8 cellular contexts compared by ENCODE assay signal in genomic region chr1:156727914-156728598, GRCh38. TPM values are rescaled to one million over a fixed set of nuclear protein-coding genes. Genes with fewer than 3 reads are reported as not detected.
DNase-seq lines count a peak whose midpoint lies in the region; ATAC-seq, FAIRE-seq and TF ChIP-seq lines count a peak whose summit lies in the region.

Gene METTL25B (plus strand): TSS chr1:156728469. CDS start chr1:156729105, 636 bp downstream.

- H3K27ac ChIP-seq in right cardiac atrium (ENCODE audit: low read length) = peak within 1 kb of the TSS; percentile 78

- intact Hi-C loops in right cardiac atrium (cut with DNase I) = loop anchor here in 3 of 4 donors (2.0 to 10.0 kb wide), 3 partner anchors 37 to 47 kb away; no protein-coding TSS in a partner anchor

- H3K4me1 ChIP-seq in HAP-1 (peaks cover 14% of the 10 kb centered on the region), right cardiac atrium (ENCODE audit: control insufficient read depth, insufficient read depth, low read length) (peaks cover 18% of the 10 kb centered on the region)

- H3K9me3 ChIP-seq in HAP-1 (no peaks in the 10 kb centered on the region), MG63 (no peaks in the 10 kb centered on the region), right cardiac atrium (ENCODE audit: control insufficient read depth, low read length) (no peaks in the 10 kb centered on the region)

- H3K36me3 ChIP-seq in HAP-1 (replicated peaks) (peaks cover 31% of the 10 kb centered on the region), MG63 (peaks cover 44% of the 10 kb centered on the region)

- TF ChIP-seq POLR2A in GM12891 (IDR thresholded peaks at IDR 0.05; ENCODE audit: low read depth, low read length) = no peak; the same call in 1 of the 2 replicates

- no peak for FAIRE-seq in GM12891 (lab: Jason Lieb, UNC)

- in situ Hi-C loops in HAP-1 (cut with MboI; ENCODE audit: low sequenced_read_pairs) = loop anchor here (5.0 kb wide), 1 partner anchor 39 kb away; the partner anchor contains the start of gene PRCC

- DNase-seq in GM12891 (ENCODE audit: insufficient read length, low spot score) (peak; percentile 70), HAP-1 (ENCODE audit: low spot score in 2 of 2) (peak; percentile 65 to 88), MG63 (peak; percentile 88), SKM-1 (lab: John Stamatoyannopoulos, UW; ENCODE audit: unreplicated experiment) (peak; percentile 71), amniotic epithelial cell (ENCODE audit: low read depth) (peak; percentile 67), right cardiac atrium (peak; percentile 87 to 93 (median 93)), putamen (ENCODE audit: low spot score) (peak; percentile 82), HK-2 (ENCODE audit: unreplicated experiment) (no peak)

- H3K27me3 ChIP-seq in HAP-1 (ENCODE audit: low read depth) (no peaks in the 10 kb centered on the region), MG63 (no peaks in the 10 kb centered on the region), right cardiac atrium (ENCODE audit: control insufficient read depth, insufficient read depth) (no peaks in the 10 kb centered on the region)

- ATAC-seq in right cardiac atrium = peak; percentile 84 to 85

- peak within 1 kb of the TSS; percentile 82 for H3K4me3 ChIP-seq in HAP-1
- peak within 1 kb of the TSS; percentile 81 for H3K4me3 ChIP-seq in MG63
- peak within 1 kb of the TSS; percentile 64 for H3K4me3 ChIP-seq in right cardiac atrium (ENCODE audit: low read length)

- under 1% methylated on average over 46 of the region's 46 CpGs for WGBS in right cardiac atrium

TF ChIP-seq in GM12891, 5 proteins besides CTCF, POLR2A, EP300 and RAD21:
- TF ChIP-seq POU2F2 (IDR thresholded peaks at IDR 0.05; ENCODE audit: low read depth, low read length) = no peak
- peak; percentile 53 for TF ChIP-seq TAF1 (IDR thresholded peaks at IDR 0.05; ENCODE audit: low read depth, low read length)

RNA-seq across cellular contexts. Expression of gene METTL25B, which starts in this region (rescaled TPM):
- polyA plus RNA-seq in GM12891 (2012; ENCODE audit: low read depth, missing spikeins) = 17.7 TPM
- total RNA-seq in MG63 (2014; rRNA removed; shearing (Covaris generic); ENCODE audit: low replicate concordance) = 10.0 and 20.8 TPM in 2 replicates
- total RNA-seq in right cardiac atrium = 10 to 100 TPM; 14.4 to 19.7 (median 17.3) TPM
- polyA plus RNA-seq in right cardiac atrium = 18.8 TPM
